18 cellular contexts compared by ENCODE assay signal in the genomic region with DNA sequence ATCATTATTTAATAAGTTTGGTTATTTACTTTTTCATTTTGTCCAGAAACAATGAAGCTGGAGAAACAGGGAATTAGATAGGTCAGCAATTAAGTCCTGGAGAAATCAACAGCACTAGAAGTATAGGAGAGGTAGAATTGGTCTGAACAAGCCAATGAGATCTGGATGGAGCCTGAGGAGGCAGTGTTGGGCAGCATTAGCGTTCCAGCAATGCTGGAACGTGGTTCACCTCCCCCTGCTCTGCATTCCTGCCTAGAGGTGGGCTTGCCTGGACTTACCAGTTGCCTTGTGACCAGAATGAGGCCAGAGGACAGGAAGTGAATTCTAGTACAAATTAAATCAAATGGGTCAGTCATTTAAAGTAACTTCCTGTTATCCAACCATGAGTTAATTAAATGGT. TPM values are rescaled to one million over a fixed set of nuclear protein-coding genes. Genes with fewer than 3 reads are reported as not detected.
DNase-seq lines count a peak whose midpoint lies in the region; ATAC-seq, FAIRE-seq and TF ChIP-seq lines count a peak whose summit lies in the region.
"Had no signal": no experiment of that assay in that cellular context is flagged by ENCODE, and none has a peak within 500 bp of the region (broad histone marks: within the 10 kb centered on the region; RNA-seq: fewer than 3 reads in every experiment).

No MANE protein-coding gene starts in this region.

- no peaks in the 10 kb centered on the region for H4K20me1 ChIP-seq in GM23338 (replicated peaks; ENCODE audit: insufficient read depth)

- peaks cover 14% of the 10 kb centered on the region for H3K4me1 Mint-ChIP-seq in GM23338
- H3K4me1 Mint-ChIP-seq in WTC11: peaks cover 16% of the 10 kb centered on the region

- no peak overlapping the region for H3K27ac Mint-ChIP-seq in GM23338
- H3K27ac Mint-ChIP-seq in WTC11: no peak overlapping the region
- H3K27ac Mint-ChIP-seq: activated CD4-positive, alpha-beta memory T cell treated with anti-CD3 and anti-CD28 coated beads for 36 hours; activated T-helper 17 cell treated with anti-CD3 and anti-CD28 coated beads, Interleukin-2, amount 50 U/mL, for 72 hours; dendritic cell treated with granulocyte-macrophage colony-stimulating factor and Interleukin-4, amounts not matched to agents 40 ng/mL and 50 ng/mL, for 4 days had no signal

- H3K27ac ChIP-seq in A549 (0 out of 6 replicates have a peak overlapping the region, but pooled peaks of 1 of the 2 experiments have one; percentile 45), GM23338 (ENCODE audit: low read depth) (no peak overlapping the region), left lung (no peak overlapping the region), right atrium auricular region (no peak overlapping the region)
- H3K27ac ChIP-seq: parathyroid adenoma, SJCRH30, tibial artery had no signal

- TF ChIP-seq RAD21 in A549 (conservative IDR thresholded peaks at IDR 0.05 in 1 of 2, IDR thresholded peaks at IDR 0.05 in 1 of 2): no peak

- H3K9me3 ChIP-seq in A549 (no peaks in the 10 kb centered on the region), left lung (no peaks in the 10 kb centered on the region), right atrium auricular region (no peaks in the 10 kb centered on the region)
- H3K9me3 ChIP-seq: BE2C, SJCRH30, tibial artery had no signal

- intact Hi-C loops in left lung (cut with DNase I): no loop called here

- DNase-seq in A549 (ENCODE audit: low read depth in 1 of 2, low spot score in 1 of 2) (no peak), GM23338 (ENCODE audit: low spot score) (peak; percentile 87), WTC11 (ENCODE audit: low spot score) (peak; percentile 64), NCI-H82 (lab: John Stamatoyannopoulos, UW) (no peak), germinal center (ENCODE audit: low spot score) (no peak), left lung (no peak), right atrium auricular region (ENCODE audit: low spot score) (no peak)
- DNase-seq: activated CD4-positive, alpha-beta memory T cell treated with anti-CD3 and anti-CD28 coated beads for 36 hours; amniotic stem cell; BE2C; NCI-H1105; NCI-H774; SJCRH30; tibial artery had no signal

- TF ChIP-seq POLR2A in A549 (IDR thresholded peaks at IDR 0.05; ENCODE audit: low read length): no peak

- WGBS in A549 (ENCODE audit: missing lambda C conversion rate): 18% methylated on average over 2 of the region's 2 CpGs

- no peaks in the 10 kb centered on the region for H3F3A ChIP-seq in GM23338 (replicated peaks; ENCODE audit: low read depth)

- H2AFZ ChIP-seq in GM23338: no peak overlapping the region
- H2AFZ ChIP-seq: parathyroid adenoma had no signal

- no peak overlapping the region for H3K4me3 ChIP-seq in A549
- H3K4me3 ChIP-seq in GM23338: no peak overlapping the region
- H3K4me3 ChIP-seq in left lung: no peak overlapping the region
- H3K4me3 ChIP-seq in right atrium auricular region: no peak overlapping the region
- H3K4me3 ChIP-seq: SJCRH30, tibial artery had no signal

- H3K9me2 ChIP-seq in GM23338 (ENCODE audit: insufficient read depth): peaks cover 5% of the 10 kb centered on the region; the same call in 1 of the 2 replicates

- H3K36me3 ChIP-seq in GM23338 (ENCODE audit: insufficient read depth) (no peaks in the 10 kb centered on the region), left lung (no peaks in the 10 kb centered on the region), right atrium auricular region (no peaks in the 10 kb centered on the region)
- H3K36me3 ChIP-seq: BE2C, SJCRH30, tibial artery had no signal

- POLR2A ChIA-PET in A549 (lab: Yijun Ruan, JAX): no interaction called here
- POLR2A ChIA-PET in WTC11 (lab: Charles Lee): no interaction called here

- peak in 1 of 2 experiments; percentile 55; a peak in 1 of 6 replicates for ATAC-seq in A549
- ATAC-seq in GM23338: peak; percentile 83
- ATAC-seq in WTC11: peak; percentile 90
- ATAC-seq in left lung: no peak
- ATAC-seq: activated T-helper 17 cell treated with anti-CD3 and anti-CD28 coated beads, Interleukin-2, amount 50 U/mL, for 72 hours had no signal

- H3K4me2 ChIP-seq in A549 (no peak overlapping the region), GM23338 (no peak overlapping the region)

- no peaks in the 10 kb centered on the region for H3K79me2 ChIP-seq in GM23338 (replicated peaks; ENCODE audit: insufficient read depth)
- H3K79me2 ChIP-seq: parathyroid adenoma had no signal

- FAIRE-seq in A549 (lab: Jason Lieb, UNC): no peak
- peak; percentile 24 for FAIRE-seq in islet of Langerhans (lab: Jason Lieb, UNC)

- TF ChIP-seq EP300 in A549 (IDR thresholded peaks at IDR 0.05): no peak

- H3K36me3 Mint-ChIP-seq in GM23338 (ENCODE audit: low read depth) (no peaks in the 10 kb centered on the region), WTC11 (no peaks in the 10 kb centered on the region)
- H3K36me3 Mint-ChIP-seq: activated CD4-positive, alpha-beta memory T cell treated with anti-CD3 and anti-CD28 coated beads for 36 hours had no signal

- H3K27me3 ChIP-seq in GM23338 (ENCODE audit: insufficient read depth) (peaks cover 12% of the 10 kb centered on the region; the same call in 1 of the 2 replicates), left lung (peaks cover 0 to 15% of the 10 kb centered on the region in 2 donors), right atrium auricular region (peaks cover 0 to 2% of the 10 kb centered on the region in 2 donors)
- H3K27me3 ChIP-seq: SJCRH30 had no signal

- TF ChIP-seq CTCF in A549 (IDR thresholded peaks at IDR 0.05) (no peak), GM23338 (conservative IDR thresholded peaks at IDR 0.05; ENCODE audit: low read depth in 2 of 2) (peak; percentile 44 to 51), WTC11 (IDR thresholded peaks at IDR 0.05) (no peak), left lung (IDR thresholded peaks at IDR 0.05) (no peak), right atrium auricular region (IDR thresholded peaks at IDR 0.05) (no peak)

- H3K4me3 Mint-ChIP-seq in GM23338 (no peak overlapping the region), WTC11 (no peak overlapping the region)
- H3K4me3 Mint-ChIP-seq: activated CD4-positive, alpha-beta memory T cell treated with anti-CD3 and anti-CD28 coated beads for 36 hours; activated T-helper 17 cell treated with anti-CD3 and anti-CD28 coated beads, Interleukin-2, amount 50 U/mL, for 72 hours; dendritic cell treated with granulocyte-macrophage colony-stimulating factor and Interleukin-4, amounts not matched to agents 40 ng/mL and 50 ng/mL, for 4 days had no signal

- CTCF ChIA-PET in A549 (lab: Yijun Ruan, JAX) (no interaction called here), WTC11 (lab: Charles Lee) (no interaction called here)

- H3K9me3 Mint-ChIP-seq in GM23338 (no peaks in the 10 kb centered on the region), WTC11 (peaks cover 7% of the 10 kb centered on the region; the same call in 1 of the 2 replicates)
- H3K9me3 Mint-ChIP-seq: activated CD4-positive, alpha-beta memory T cell treated with anti-CD3 and anti-CD28 coated beads for 36 hours; dendritic cell treated with granulocyte-macrophage colony-stimulating factor and Interleukin-4, amounts not matched to agents 40 ng/mL and 50 ng/mL, for 4 days had no signal

- no peaks in the 10 kb centered on the region for H3K27me3 Mint-ChIP-seq in GM23338 (ENCODE audit: insufficient read depth, low read depth, poor library complexity)
- H3K27me3 Mint-ChIP-seq in WTC11 (ENCODE audit: low read depth): peaks cover 18% of the 10 kb centered on the region

- H3K4me1 ChIP-seq in A549 (peaks cover 43% of the 10 kb centered on the region), GM23338 (ENCODE audit: insufficient read depth) (no peaks in the 10 kb centered on the region), left lung (no peaks in the 10 kb centered on the region), right atrium auricular region (no peaks in the 10 kb centered on the region)
- H3K4me1 ChIP-seq: BE2C, parathyroid adenoma had no signal

TF ChIP-seq in A549, 52 proteins besides CTCF, POLR2A, EP300 and RAD21:
- TF ChIP-seq MAFK (IDR thresholded peaks at IDR 0.05; ENCODE audit: partially characterized antibody) (peak; percentile 16), HES2 (IDR thresholded peaks at IDR 0.05) (no peak), NR3C1 (IDR thresholded peaks at IDR 0.05) (no peak)

TF ChIP-seq in WTC11, 78 proteins besides CTCF, POLR2A, EP300 and RAD21:
- TF ChIP-seq TEAD4 (CRISPR knock-in tag; IDR thresholded peaks at IDR 0.05): peak; percentile 82; the same call in 1 of the 2 replicates
- TF ChIP-seq TEAD1 (CRISPR knock-in tag; IDR thresholded peaks at IDR 0.05): peak; percentile 39; the same call in 1 of the 2 replicates
- no peak for TF ChIP-seq ZNF219 (CRISPR knock-in tag; IDR thresholded peaks at IDR 0.05; ENCODE audit: borderline replicate concordance)

RNA-seq across cellular contexts. Expression of gene RASSF6, which starts 4.6 kb away (rescaled TPM):
- 4.4 and 5.9 TPM in 2 replicates for polyA plus RNA-seq in A549 (2011; rRNA removed)
- 0.33 and 0.43 TPM in 2 replicates for polyA plus RNA-seq in A549 (2012; cell fraction: cytosol; rRNA removed)
- 0.28 and 0.32 TPM in 2 replicates for polyA plus RNA-seq in A549 (2012; cell fraction: nucleus; rRNA removed)
- 1.6 to 1.8 TPM (median 1.8 TPM) in 3 replicates for polyA plus RNA-seq in A549 (2017; fragmentation: RNase III; extraction: RNeasy Plus Mini Kit Qiagen cat#74134 plus additional on column Dnase treatment)
- 3.3 and 4.0 TPM in 2 replicates for polyA minus RNA-seq in A549 (2011; rRNA and poly(A)+ RNA removed)
- 0.14 and 0.23 TPM in 2 replicates for total RNA-seq in GM23338 (2014; rRNA removed; shearing (Covaris generic))
- 0.37 and 0.79 TPM in 2 replicates for polyA plus RNA-seq in GM23338 (2016; fragmentation: Nextera tagmentation; extraction: Ambion mirVana)
- 0.15 to 0.27 TPM (median 0.18 TPM) in 3 replicates for total RNA-seq in WTC11 (2021)
- total RNA-seq in left lung: 1 to 10 TPM; 1.3 to 2.2 TPM
- not detected for total RNA-seq in right atrium auricular region
- total RNA-seq: activated CD4-positive, alpha-beta memory T cell treated with anti-CD3 and anti-CD28 coated beads for 36 hours had no signal

Comparison
In these comparisons a context has a peak if more than half of its experiments do, and no peak if none do; other contexts are left out.
1. DNase-seq: peak in GM23338 (single experiment) and WTC11 (single experiment); none in A549 (0 of 2), NCI-H82 (single experiment), germinal center (single experiment), left lung (0 of 2) and right atrium auricular region (single experiment).
2. CTCF ChIP-seq: peak in GM23338 (2 of 2); none in A549 (single experiment), WTC11 (single experiment), left lung (0 of 2) and right atrium auricular region (0 of 2).